Comparison of ENCODE assay signal across 8 cellular contexts in the genomic region with DNA sequence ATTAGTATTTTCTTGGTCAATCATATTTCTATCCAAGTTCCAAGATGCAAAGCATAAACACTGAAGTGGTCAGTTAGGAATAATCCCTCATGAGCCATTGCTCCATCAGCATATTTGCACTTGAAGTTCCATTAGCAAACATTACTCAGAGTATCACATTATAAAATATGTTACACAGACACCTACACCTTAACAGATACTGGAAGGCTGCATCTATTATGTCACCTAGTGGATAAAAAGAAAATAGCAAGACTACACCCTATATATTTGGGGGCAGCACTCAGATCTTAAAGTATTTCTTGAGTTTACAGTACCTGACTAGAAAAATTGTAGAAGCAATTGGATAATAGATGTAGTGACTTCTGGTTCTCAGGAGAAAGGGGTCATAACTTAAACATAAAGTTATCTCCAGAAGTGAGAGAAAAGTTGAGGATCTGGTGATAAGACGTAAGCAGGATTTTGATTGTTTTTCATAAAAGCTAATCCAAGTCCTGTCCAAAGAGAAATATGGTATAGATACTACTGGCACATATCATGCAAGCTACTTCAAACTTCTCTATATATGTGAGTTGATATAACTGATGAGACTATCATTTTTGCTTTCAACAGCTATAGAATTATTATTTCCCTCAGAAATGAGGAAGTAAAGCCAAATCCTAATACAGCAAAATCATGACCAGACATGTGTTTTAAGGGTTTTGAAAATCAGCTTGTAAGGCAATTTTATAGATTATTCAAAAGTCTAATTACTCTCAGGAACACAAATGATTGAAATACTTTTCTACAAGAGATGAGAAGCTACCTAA.
A peak's percentile ranks its signal among the peaks of the same experiment; 100 is the strongest.
DNase-seq lines count a peak whose midpoint lies in the region; ATAC-seq, FAIRE-seq and TF ChIP-seq lines count a peak whose summit lies in the region.

No MANE protein-coding gene starts in this region.

- no peaks in the 10 kb centered on the region for H4K20me1 ChIP-seq in GM12878 (ENCODE audit: control insufficient read depth, insufficient read depth)

- WGBS in GM12878 (ENCODE audit: insufficient coverage, insufficient replicate concordance, low lambda C conversion rate, missing lambda C conversion rate): 96% methylated on average over 1 of the region's 1 CpG
- WGBS in pancreas, 2 donors: 79 to 86% methylated on average over 1 of the region's 1 CpG
- WGBS in gastroesophageal sphincter (ENCODE audit: low coverage in 1 of 2), 2 donors: 79 to 86% methylated on average over 1 of the region's 1 CpG
- 82 to 95% methylated on average over 1 of the region's 1 CpG for WGBS in lower leg skin, 2 donors

- DNase-seq in GM12878 (ENCODE audit: low read depth, low spot score) (no peak), pancreas (no peak), lower leg skin (ENCODE audit: low spot score in 2 of 2) (no peak), SKM-1 treated with dmso at 0.1 percent for 144 hours (lab: John Stamatoyannopoulos, UW; ENCODE audit: unreplicated experiment) (no peak)

- no peak overlapping the region for H2AFZ ChIP-seq in GM12878 (ENCODE audit: control insufficient read depth, low read depth, low read length)

- no peaks in the 10 kb centered on the region for H3K79me2 ChIP-seq in GM12878 (ENCODE audit: control insufficient read depth, insufficient read depth, low read length)

- H3K27ac ChIP-seq in GM12878 (ENCODE audit: control insufficient read depth, insufficient read depth) (no peak overlapping the region), pancreas (no peak overlapping the region), gastroesophageal sphincter (no peak overlapping the region)

- ATAC-seq in GM21447 (IDR thresholded peaks at IDR 0.05; ENCODE audit: unreplicated experiment): peak; percentile 83
- ATAC-seq in HG03575 (IDR thresholded peaks at IDR 0.05; ENCODE audit: extremely low read depth, insufficient number of reproducible peaks, low FRiP score, unreplicated experiment): peak; percentile 73
- ATAC-seq in GM12878: peak; percentile 92
- peak in 2 of 4 donors; percentile 35 to 54 for ATAC-seq in pancreas
- no peak for ATAC-seq in gastroesophageal sphincter

- intact Hi-C loops in GM12878 (cut with micrococcal nuclease; ENCODE audit: unreplicated experiment) (no loop called here), pancreas (cut with DNase I) (no loop called here), lower leg skin (cut with DNase I; ENCODE audit: low total_unique reads) (no loop called here)

- SMC1A ChIA-PET in GM12878 (lab: Charles Lee; ENCODE audit: uncharacterized antibody, unreplicated experiment): interaction anchor here (0.6 to 3.6 kb wide), 5 partner anchors 12 to 51 kb away, joined by 3 to 27 read pairs (median 3); no protein-coding TSS in a partner anchor

- TF ChIP-seq POLR2A in GM12878 (IDR thresholded peaks at IDR 0.05; ENCODE audit: low read depth, low read length): no peak
- no peak for TF ChIP-seq POLR2A in gastroesophageal sphincter (IDR thresholded peaks at IDR 0.05)
- no peak for TF ChIP-seq POLR2A in lower leg skin (IDR thresholded peaks at IDR 0.05)

- TF ChIP-seq CTCF in GM12878 (IDR thresholded peaks at IDR 0.05 in 2 of 3, conservative IDR thresholded peaks at IDR 0.05 in 1 of 3; ENCODE audit: control insufficient read depth in 2 of 3, extremely low read depth in 1 of 3, insufficient read depth in 1 of 3, low read depth in 3 of 3, low read length in 3 of 3): peak; percentile 40 to 56 (median 43)
- TF ChIP-seq CTCF in pancreas (IDR thresholded peaks at IDR 0.05): peak in 3 of 4 donors; percentile 11 to 25 (median 17)
- TF ChIP-seq CTCF in gastroesophageal sphincter (IDR thresholded peaks at IDR 0.05): no peak
- no peak for TF ChIP-seq CTCF in lower leg skin (IDR thresholded peaks at IDR 0.05)

- no peak for TF ChIP-seq EP300 in GM12878 (IDR thresholded peaks at IDR 0.05; ENCODE audit: borderline replicate concordance in 1 of 2, control insufficient read depth in 1 of 2, low read depth in 2 of 2, low read length in 2 of 2)
- TF ChIP-seq EP300 in gastroesophageal sphincter (IDR thresholded peaks at IDR 0.05): no peak

- CTCF ChIA-PET in GM12878 (lab: Yijun Ruan, JAX): interaction anchor here (0.6 to 3.8 kb wide), 14 partner anchors 10 to 554 kb away, joined by 3 to 52 read pairs (median 4); no protein-coding TSS in a partner anchor

- FAIRE-seq in G401.6 (lab: Jason Lieb, UNC) (peak; percentile 3), GM12878 (lab: Jason Lieb, UNC) (no peak), pancreas (lab: Jason Lieb, UNC) (no peak)

- RAD21 ChIA-PET in GM12878 (lab: Charles Lee; ENCODE audit: unreplicated experiment): interaction anchor here (0.8 to 1.4 kb wide), 3 partner anchors 14 to 38 kb away, joined by 3 to 4 read pairs (median 4); no protein-coding TSS in a partner anchor

- no peaks in the 10 kb centered on the region for H3K9me3 ChIP-seq in GM12878 (replicated peaks; ENCODE audit: control insufficient read depth, insufficient read depth, low read length)
- no peaks in the 10 kb centered on the region for H3K9me3 ChIP-seq in pancreas
- H3K9me3 ChIP-seq in gastroesophageal sphincter: no peaks in the 10 kb centered on the region

- H3K4me3 ChIP-seq in GM12878: no peak overlapping the region
- H3K4me3 ChIP-seq in pancreas: no peak overlapping the region
- H3K4me3 ChIP-seq in gastroesophageal sphincter: no peak overlapping the region
- H3K4me3 ChIP-seq in lower leg skin (ENCODE audit: low read depth, poor library complexity, severe bottlenecking): no peak overlapping the region

- no TSS peak for BruUV-seq in GM12878 (replicated peaks; lab: Mats Ljungman, UMichigan)

- in situ Hi-C loops in GM12878 (cut with MboI): no loop called here

- H3K27me3 ChIP-seq in GM12878 (replicated peaks in 1 of 2; ENCODE audit: control insufficient read depth in 2 of 2, insufficient read depth in 2 of 2, low read length in 1 of 2) (no peaks in the 10 kb centered on the region), pancreas (no peaks in the 10 kb centered on the region), gastroesophageal sphincter (no peaks in the 10 kb centered on the region)

- H3K36me3 ChIP-seq in GM12878 (ENCODE audit: control insufficient read depth in 2 of 2, insufficient read depth in 2 of 2, low read length in 1 of 2) (no peaks in the 10 kb centered on the region), pancreas (no peaks in the 10 kb centered on the region), gastroesophageal sphincter (no peaks in the 10 kb centered on the region)

- peak; percentile 42 for TF ChIP-seq RAD21 in GM12878 (IDR thresholded peaks at IDR 0.05; ENCODE audit: insufficient read depth, low read depth, low read length)

- no peak overlapping the region for H3K9ac ChIP-seq in GM12878 (ENCODE audit: control insufficient read depth, insufficient read depth, low read length)

- H3K4me1 ChIP-seq in GM12878 (ENCODE audit: control insufficient read depth, insufficient read depth, low read length) (no peaks in the 10 kb centered on the region), pancreas (no peaks in the 10 kb centered on the region), gastroesophageal sphincter (no peaks in the 10 kb centered on the region)

- POLR2A ChIA-PET in GM12878 (lab: Charles Lee): no interaction called here

- H3K4me2 ChIP-seq in GM12878 (ENCODE audit: control insufficient read depth, insufficient read depth): no peak overlapping the region

TF ChIP-seq in GM12878, 131 proteins besides CTCF, POLR2A, EP300 and RAD21:
- TF ChIP-seq SUPT20H (IDR thresholded peaks at IDR 0.05; ENCODE audit: borderline replicate concordance, control insufficient read depth, low read depth, low read length) (no peak), STAT3 (IDR thresholded peaks at IDR 0.05; ENCODE audit: low read depth, low read length) (no peak), HDAC6 (IDR thresholded peaks at IDR 0.05; ENCODE audit: unreplicated experiment) (no peak), YY1 (IDR thresholded peaks at IDR 0.05; ENCODE audit: low read depth, low read length) (no peak), SMC3 (IDR thresholded peaks at IDR 0.05; ENCODE audit: borderline replicate concordance, low read length) (peak; percentile 68; the same call in 1 of the 2 replicates), PAX5 (IDR thresholded peaks at IDR 0.05; ENCODE audit: borderline replicate concordance, low read depth, low read length) (no peak), BCL3 (IDR thresholded peaks at IDR 0.05; ENCODE audit: borderline replicate concordance, insufficient read depth, low read depth, low read length, poor library complexity, severe bottlenecking) (peak; percentile 24)
- TF ChIP-seq, protein P1, sequence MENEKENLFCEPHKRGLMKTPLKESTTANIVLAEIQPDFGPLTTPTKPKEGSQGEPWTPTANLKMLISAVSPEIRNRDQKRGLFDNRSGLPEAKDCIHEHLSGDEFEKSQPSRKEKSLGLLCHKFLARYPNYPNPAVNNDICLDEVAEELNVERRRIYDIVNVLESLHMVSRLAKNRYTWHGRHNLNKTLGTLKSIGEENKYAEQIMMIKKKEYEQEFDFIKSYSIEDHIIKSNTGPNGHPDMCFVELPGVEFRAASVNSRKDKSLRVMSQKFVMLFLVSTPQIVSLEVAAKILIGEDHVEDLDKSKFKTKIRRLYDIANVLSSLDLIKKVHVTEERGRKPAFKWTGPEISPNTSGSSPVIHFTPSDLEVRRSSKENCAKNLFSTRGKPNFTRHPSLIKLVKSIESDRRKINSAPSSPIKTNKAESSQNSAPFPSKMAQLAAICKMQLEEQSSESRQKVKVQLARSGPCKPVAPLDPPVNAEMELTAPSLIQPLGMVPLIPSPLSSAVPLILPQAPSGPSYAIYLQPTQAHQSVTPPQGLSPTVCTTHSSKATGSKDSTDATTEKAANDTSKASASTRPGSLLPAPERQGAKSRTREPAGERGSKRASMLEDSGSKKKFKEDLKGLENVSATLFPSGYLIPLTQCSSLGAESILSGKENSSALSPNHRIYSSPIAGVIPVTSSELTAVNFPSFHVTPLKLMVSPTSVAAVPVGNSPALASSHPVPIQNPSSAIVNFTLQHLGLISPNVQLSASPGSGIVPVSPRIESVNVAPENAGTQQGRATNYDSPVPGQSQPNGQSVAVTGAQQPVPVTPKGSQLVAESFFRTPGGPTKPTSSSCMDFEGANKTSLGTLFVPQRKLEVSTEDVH (IDR thresholded peaks at IDR 0.05; ENCODE audit: low read depth, partially characterized antibody): no peak

Comparison
In these comparisons a context has a peak if more than half of its experiments do, and no peak if none do; other contexts are left out.
1. CTCF ChIP-seq: peak in GM12878 (3 of 3) and pancreas (3 of 4); none in gastroesophageal sphincter (0 of 4) and lower leg skin (0 of 3).